Comparison of ENCODE assay signal across 8 cellular contexts in genomic region chr6:147204843-147205311, GRCh38. TPM values are rescaled to one million over a fixed set of nuclear protein-coding genes. Genes with fewer than 3 reads are reported as not detected.
DNase-seq lines count a peak whose midpoint lies in the region; TF ChIP-seq lines count a peak whose summit lies in the region.

No MANE protein-coding gene starts in this region.

- H3K27me3 Mint-ChIP-seq in activated CD4-positive, alpha-beta T cell treated with anti-CD3 and anti-CD28 coated beads, Interleukin-2, amount 10 ng/mL, durations not matched to agents 24 days and 14 days = no peaks in the 10 kb centered on the region
- H3K27me3 Mint-ChIP-seq in activated CD4-positive, alpha-beta memory T cell treated with anti-CD3 and anti-CD28 coated beads for 36 hours = no peaks in the 10 kb centered on the region

- no peak for DNase-seq in activated CD4-positive, alpha-beta T cell treated with anti-CD3 and anti-CD28 coated beads, Interleukin-2, amount 10 ng/mL, durations not matched to agents 24 days and 14 days
- no peak for DNase-seq in activated CD4-positive, alpha-beta T cell treated with anti-CD3 and anti-CD28 coated beads, Interleukin-2, amount 50 U/mL, for 48 hours
- DNase-seq in activated CD4-positive, alpha-beta memory T cell treated with anti-CD3 and anti-CD28 coated beads for 36 hours = no peak
- DNase-seq in spleen = no peak
- DNase-seq in activated CD8-positive, alpha-beta memory T cell treated with anti-CD3 and anti-CD28 coated beads, Interleukin-2, amount 50 U/mL, for 48 hours = no peak
- DNase-seq in NCI-H2196 treated with DMSO at 0.1 percent for 48 hours (lab: John Stamatoyannopoulos, UW; ENCODE audit: unreplicated experiment) = no peak
- DNase-seq in NOMO-1 treated with dmso at 0.1 percent for 144 hours (lab: John Stamatoyannopoulos, UW; ENCODE audit: unreplicated experiment) = no peak

- POLR2A ChIA-PET in activated CD4-positive, alpha-beta memory T cell treated with anti-CD3 and anti-CD28 coated beads for 36 hours (lab: Charles Lee) = interaction anchor here (0.7 to 3.0 kb wide), 4 partner anchors 38 to 1239 kb away, joined by 3 to 11 read pairs (median 4); no protein-coding TSS in a partner anchor

- WGBS in spleen, 5 donors = 4 to 8% (median 5%) methylated on average over 11 of the region's 11 CpGs

- no peaks in the 10 kb centered on the region for H3K9me3 Mint-ChIP-seq in activated CD4-positive, alpha-beta T cell treated with anti-CD3 and anti-CD28 coated beads, Interleukin-2, amount 10 ng/mL, durations not matched to agents 24 days and 14 days
- H3K9me3 Mint-ChIP-seq in activated CD4-positive, alpha-beta memory T cell treated with anti-CD3 and anti-CD28 coated beads for 36 hours = no peaks in the 10 kb centered on the region

- CTCF ChIA-PET in activated CD4-positive, alpha-beta memory T cell treated with anti-CD3 and anti-CD28 coated beads for 36 hours (lab: Charles Lee) = interaction anchor here (1.2 to 2.3 kb wide), 2 partner anchors 12 to 63 kb away, joined by 3 to 5 read pairs; no protein-coding TSS in a partner anchor

- peak overlapping the region; percentile 91 for H3K27ac Mint-ChIP-seq in activated CD4-positive, alpha-beta T cell treated with anti-CD3 and anti-CD28 coated beads, Interleukin-2, amount 10 ng/mL, durations not matched to agents 24 days and 14 days
- peak overlapping the region; percentile 95 for H3K27ac Mint-ChIP-seq in activated CD4-positive, alpha-beta memory T cell treated with anti-CD3 and anti-CD28 coated beads for 36 hours

- no peaks in the 10 kb centered on the region for H3K27me3 ChIP-seq in spleen (replicated peaks in 1 of 7)

- no peaks in the 10 kb centered on the region for H3K9me3 ChIP-seq in spleen

- H3K4me1 Mint-ChIP-seq in activated CD4-positive, alpha-beta T cell treated with anti-CD3 and anti-CD28 coated beads, Interleukin-2, amount 10 ng/mL, durations not matched to agents 24 days and 14 days = peaks cover 40% of the 10 kb centered on the region
- peaks cover 27% of the 10 kb centered on the region for H3K4me1 Mint-ChIP-seq in activated CD4-positive, alpha-beta memory T cell treated with anti-CD3 and anti-CD28 coated beads for 36 hours (ENCODE audit: low read depth)

- peak overlapping the region; percentile 95 for H3K4me3 Mint-ChIP-seq in activated CD4-positive, alpha-beta T cell treated with anti-CD3 and anti-CD28 coated beads, Interleukin-2, amount 10 ng/mL, durations not matched to agents 24 days and 14 days
- H3K4me3 Mint-ChIP-seq in activated CD4-positive, alpha-beta memory T cell treated with anti-CD3 and anti-CD28 coated beads for 36 hours = peak overlapping the region; percentile 92

- peaks cover 10 to 64% (median 36%) of the 10 kb centered on the region in 6 donors for H3K4me1 ChIP-seq in spleen

- H3K36me3 ChIP-seq in spleen = no peaks in the 10 kb centered on the region

- intact Hi-C loops in activated CD4-positive, alpha-beta T cell treated with anti-CD3 and anti-CD28 coated beads, Interleukin-2, amount 10 ng/mL, durations not matched to agents 24 days and 14 days (cut with micrococcal nuclease) = loop anchor here (5.0 to 10.0 kb wide), 2 partner anchors 117 to 1390 kb away; partner anchors contain the start of gene FBXO30
- intact Hi-C loops in activated CD4-positive, alpha-beta memory T cell treated with anti-CD3 and anti-CD28 coated beads for 36 hours (cut with micrococcal nuclease) = loop anchor here (10.0 kb wide), 3 partner anchors 940 to 1470 kb away; partner anchors contain the start of genes EPM2A and FBXO30
- intact Hi-C loops in spleen (cut with DNase I; ENCODE audit: low total_unique reads) = no loop called here

- no peak for TF ChIP-seq CTCF in spleen (IDR thresholded peaks at IDR 0.05 in 8 of 11, conservative IDR thresholded peaks at IDR 0.05 in 3 of 11)

- peak overlapping the region; percentile 83 to 98 (median 96) for H3K27ac ChIP-seq in spleen

- H3K4me3 ChIP-seq in iPS-11a (ENCODE audit: low read depth, low read length) (peak overlapping the region; percentile 78), spleen (peak overlapping the region; percentile 52 to 79 (median 72))

- no peak for TF ChIP-seq POLR2A in spleen (IDR thresholded peaks at IDR 0.05)

- peaks cover 15% of the 10 kb centered on the region for H3K36me3 Mint-ChIP-seq in activated CD4-positive, alpha-beta T cell treated with anti-CD3 and anti-CD28 coated beads, Interleukin-2, amount 10 ng/mL, durations not matched to agents 24 days and 14 days (ENCODE audit: low read depth)
- peaks cover 12% of the 10 kb centered on the region for H3K36me3 Mint-ChIP-seq in activated CD4-positive, alpha-beta memory T cell treated with anti-CD3 and anti-CD28 coated beads for 36 hours

RNA-seq across cellular contexts. Expression of gene STXBP5, which starts 0.7 kb away (rescaled TPM):
- total RNA-seq in activated CD4-positive, alpha-beta T cell treated with anti-CD3 and anti-CD28 coated beads, Interleukin-2, amount 10 ng/mL, durations not matched to agents 24 days and 14 days = 28.6 and 29.5 TPM in 2 replicates
- total RNA-seq in activated CD4-positive, alpha-beta memory T cell treated with anti-CD3 and anti-CD28 coated beads for 36 hours = 10 to 100 TPM; 20.2 to 21.5 TPM
- total RNA-seq in spleen = 10 to 100 TPM; 27.6 to 51.1 (median 34.8) TPM
- polyA plus RNA-seq in spleen = 1 to 10 TPM; 6.5 to 8.1 (median 7.7) TPM
